ENCODE assay signal across 20 cellular contexts in the genomic region with DNA sequence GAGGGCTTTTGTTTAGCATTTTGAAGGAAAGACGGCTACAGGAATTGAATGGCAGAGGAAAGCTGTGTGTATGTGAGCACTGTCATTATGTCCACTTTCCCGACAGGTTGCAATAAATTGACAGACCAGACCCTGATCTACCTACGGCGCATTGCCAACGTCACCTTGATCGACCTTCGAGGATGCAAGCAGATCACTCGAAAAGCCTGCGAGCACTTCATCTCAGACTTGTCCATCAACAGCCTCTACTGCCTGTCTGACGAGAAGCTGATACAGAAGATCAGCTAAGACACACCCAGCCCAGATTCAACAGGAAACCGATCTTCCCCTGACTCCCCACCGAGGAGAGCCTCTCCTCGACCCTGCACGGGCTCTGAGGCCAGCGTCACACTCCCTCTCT. TPM values are rescaled to one million over a fixed set of nuclear protein-coding genes. Genes with fewer than 3 reads are reported as not detected.
DNase-seq lines count a peak whose midpoint lies in the region; ATAC-seq, FAIRE-seq and TF ChIP-seq lines count a peak whose summit lies in the region.
"Had no signal": no experiment of that assay in that cellular context is flagged by ENCODE, and none has a peak within 500 bp of the region (broad histone marks: within the 10 kb centered on the region; RNA-seq: fewer than 3 reads in every experiment).

No MANE protein-coding gene starts in this region.

- peaks cover 13% of the 10 kb centered on the region for H3K4me1 Mint-ChIP-seq in activated naive CD4-positive, alpha-beta T cell treated with anti-CD3 and anti-CD28 coated beads for 36 hours (ENCODE audit: low read depth)
- peaks cover 8% of the 10 kb centered on the region for H3K4me1 Mint-ChIP-seq in activated B cell treated with CpG ODN at 0.5 μM for 24 hours
- peaks cover 20% of the 10 kb centered on the region for H3K4me1 Mint-ChIP-seq in endothelial cell (ENCODE audit: unreplicated experiment)
- H3K4me1 Mint-ChIP-seq: neural progenitor cell had no signal

- FAIRE-seq in RCC 7860 (lab: Jason Lieb, UNC), result no peak
- FAIRE-seq: H54 had no signal

- peaks cover 32% of the 10 kb centered on the region for H3K36me3 Mint-ChIP-seq in activated naive CD4-positive, alpha-beta T cell treated with anti-CD3 and anti-CD28 coated beads for 36 hours (ENCODE audit: low read depth)
- H3K36me3 Mint-ChIP-seq in activated B cell treated with CpG ODN at 0.5 μM for 24 hours (ENCODE audit: low read depth) (peaks cover 76% of the 10 kb centered on the region), endothelial cell (ENCODE audit: low read depth, unreplicated experiment) (peaks cover 58% of the 10 kb centered on the region)

- TF ChIP-seq POLR2A in sigmoid colon (IDR thresholded peaks at IDR 0.05), result no peak

- no peak for DNase-seq in activated naive CD4-positive, alpha-beta T cell treated with anti-CD3 and anti-CD28 coated beads for 36 hours
- DNase-seq in activated naive CD4-positive, alpha-beta T cell treated with anti-CD3 and anti-CD28 coated beads, Interleukin-2, amount 50 U/mL, for 16 hours, result no peak
- DNase-seq in activated B cell treated with CpG ODN at 0.5 μM for 24 hours (no peak), endothelial cell (ENCODE audit: low spot score) (no peak), sigmoid colon (peak; percentile 38), RCC 7860 (ENCODE audit: low spot score) (no peak), NCI-H69 (lab: John Stamatoyannopoulos, UW) (no peak), foreskin melanocyte (no peak)
- DNase-seq: activated CD4-positive, CD25-positive, alpha-beta regulatory T cell; DMS53; IMR-90; left colon; NCI-H1436 treated with DMSO at 0.1 percent for 48 hours; NCI-H748 treated with DMSO at 0.1 percent for 48 hours; T-helper 1 cell; testis had no signal

- H3K9me3 ChIP-seq in sigmoid colon, result no peaks in the 10 kb centered on the region
- H3K9me3 ChIP-seq: adrenal gland, testis had no signal

- no peak overlapping the region for H3K27ac ChIP-seq in sigmoid colon
- H3K27ac ChIP-seq: adrenal gland, neural progenitor cell, testis had no signal

- no peak for ATAC-seq in activated B cell treated with CpG ODN at 0.5 μM for 24 hours (ENCODE audit: low read depth)
- ATAC-seq: left colon had no signal

- intact Hi-C loops in activated naive CD4-positive, alpha-beta T cell treated with anti-CD3 and anti-CD28 coated beads for 36 hours (cut with micrococcal nuclease), result no loop called here
- intact Hi-C loops in activated B cell treated with CpG ODN at 0.5 μM for 24 hours (cut with micrococcal nuclease) (no loop called here), sigmoid colon (cut with DNase I) (no loop called here)

- CTCF ChIA-PET in activated naive CD4-positive, alpha-beta T cell treated with anti-CD3 and anti-CD28 coated beads for 36 hours (lab: Charles Lee), result interaction anchor here (0.6 to 2.6 kb wide), 5 partner anchors 8 to 332 kb away, joined by 3 to 27 read pairs (median 4); no protein-coding TSS in a partner anchor
- CTCF ChIA-PET in activated B cell treated with CpG ODN at 0.5 μM for 24 hours (lab: Charles Lee), result interaction anchor here (0.6 to 3.2 kb wide), 3 partner anchors 8 to 123 kb away, joined by 3 to 21 read pairs (median 3); no protein-coding TSS in a partner anchor

- peak overlapping the region; percentile 28 for H3K27ac Mint-ChIP-seq in activated naive CD4-positive, alpha-beta T cell treated with anti-CD3 and anti-CD28 coated beads for 36 hours
- H3K27ac Mint-ChIP-seq in activated B cell treated with CpG ODN at 0.5 μM for 24 hours (peak overlapping the region; percentile 7), endothelial cell (ENCODE audit: unreplicated experiment) (peak overlapping the region; percentile 31)

- no peak for TF ChIP-seq CTCF in activated B cell treated with CpG ODN at 0.5 μM for 24 hours (IDR thresholded peaks at IDR 0.05)
- TF ChIP-seq CTCF in endothelial cell (IDR thresholded peaks at IDR 0.05; ENCODE audit: unreplicated experiment), result no peak
- TF ChIP-seq CTCF in sigmoid colon (IDR thresholded peaks at IDR 0.05), result no peak

- H3K4me3 Mint-ChIP-seq in activated naive CD4-positive, alpha-beta T cell treated with anti-CD3 and anti-CD28 coated beads for 36 hours, result no peak overlapping the region
- no peak overlapping the region for H3K4me3 Mint-ChIP-seq in activated B cell treated with CpG ODN at 0.5 μM for 24 hours
- H3K4me3 Mint-ChIP-seq in endothelial cell (ENCODE audit: unreplicated experiment), result peak overlapping the region; percentile 76

- POLR2A ChIA-PET in activated B cell treated with CpG ODN at 0.5 μM for 24 hours (lab: Charles Lee), result interaction anchor here (1.0 to 1.6 kb wide), 3 partner anchors 41 to 99 kb away, joined by 3 to 4 read pairs (median 3); no protein-coding TSS in a partner anchor

- no peak for TF ChIP-seq EP300 in sigmoid colon (IDR thresholded peaks at IDR 0.05)

- peaks cover 49 to 79% (median 66%) of the 10 kb centered on the region in 4 donors for H3K36me3 ChIP-seq in sigmoid colon

- no peaks in the 10 kb centered on the region for H3K9me3 Mint-ChIP-seq in activated naive CD4-positive, alpha-beta T cell treated with anti-CD3 and anti-CD28 coated beads for 36 hours
- H3K9me3 Mint-ChIP-seq in activated B cell treated with CpG ODN at 0.5 μM for 24 hours, result no peaks in the 10 kb centered on the region
- H3K9me3 Mint-ChIP-seq in endothelial cell (ENCODE audit: unreplicated experiment), result no peaks in the 10 kb centered on the region
- H3K9me3 Mint-ChIP-seq: CD4-positive, alpha-beta T cell; neural progenitor cell had no signal

- H3K4me1 ChIP-seq in sigmoid colon, result no peaks in the 10 kb centered on the region
- H3K4me1 ChIP-seq: adrenal gland, neural progenitor cell, testis had no signal

- H3K27me3 Mint-ChIP-seq in activated naive CD4-positive, alpha-beta T cell treated with anti-CD3 and anti-CD28 coated beads for 36 hours (ENCODE audit: low read depth), result no peaks in the 10 kb centered on the region
- H3K27me3 Mint-ChIP-seq in activated B cell treated with CpG ODN at 0.5 μM for 24 hours (no peaks in the 10 kb centered on the region), endothelial cell (ENCODE audit: unreplicated experiment) (peaks cover 10% of the 10 kb centered on the region)
- H3K27me3 Mint-ChIP-seq: CD4-positive, alpha-beta T cell had no signal

- no peak overlapping the region for H3K4me3 ChIP-seq in sigmoid colon
- H3K4me3 ChIP-seq: adrenal gland, neural progenitor cell, testis had no signal

- H3K27me3 ChIP-seq in sigmoid colon, result no peaks in the 10 kb centered on the region
- H3K27me3 ChIP-seq: adrenal gland, neural progenitor cell, testis had no signal

- WGBS in sigmoid colon, 2 donors, result 60 to 82% methylated on average over 15 of the region's 15 CpGs

RNA-seq across cellular contexts. Expression of gene GRK2, which starts 11.5 kb away (rescaled TPM):
- 100 to 1,000 TPM; 293 to 295 TPM for total RNA-seq in activated naive CD4-positive, alpha-beta T cell treated with anti-CD3 and anti-CD28 coated beads for 36 hours
- total RNA-seq in activated B cell treated with CpG ODN at 0.5 μM for 24 hours, result 159 and 175 TPM in 2 replicates
- total RNA-seq in endothelial cell (ENCODE audit: unreplicated experiment), result 92.7 TPM
- total RNA-seq in sigmoid colon, result 10 to 100 TPM; 32.1 to 48.2 (median 38.9) TPM
- 100 to 1,000 TPM in 1 of 3 donors, 10 to 100 TPM in 2; 88.3 to 152 (median 92.0) TPM for polyA plus RNA-seq in sigmoid colon

RNA-seq across cellular contexts. Expression of gene ANKRD13D, which starts 34.3 kb away (rescaled TPM):
- total RNA-seq in activated naive CD4-positive, alpha-beta T cell treated with anti-CD3 and anti-CD28 coated beads for 36 hours, result 10 to 100 TPM; 56.2 to 61.9 TPM
- total RNA-seq in activated B cell treated with CpG ODN at 0.5 μM for 24 hours, result 97.2 and 116 TPM in 2 replicates
- 65.1 TPM for total RNA-seq in endothelial cell (ENCODE audit: unreplicated experiment)
- total RNA-seq in sigmoid colon, result 10 to 100 TPM; 23.9 to 45.7 (median 24.2) TPM
- polyA plus RNA-seq in sigmoid colon, result 10 to 100 TPM in 2 of 3 donors, 1 to 10 TPM in 1; 9.0 to 42.2 (median 16.8) TPM

RNA-seq across cellular contexts. Expression of gene SSH3, which starts 48.6 kb away (rescaled TPM):
- 1 to 10 TPM; 4.1 to 5.4 TPM for total RNA-seq in activated naive CD4-positive, alpha-beta T cell treated with anti-CD3 and anti-CD28 coated beads for 36 hours
- total RNA-seq in activated B cell treated with CpG ODN at 0.5 μM for 24 hours, result 5.1 and 7.7 TPM in 2 replicates
- total RNA-seq in endothelial cell (ENCODE audit: unreplicated experiment), result 7.3 TPM
- total RNA-seq in sigmoid colon, result 10 to 100 TPM; 20.0 to 37.7 (median 26.6) TPM
- polyA plus RNA-seq in sigmoid colon, result 10 to 100 TPM; 15.6 to 39.0 (median 21.3) TPM
